1 cellular context compared by ENCODE assay signal in genomic region chr6:42879372-42880239, GRCh38.
TF ChIP-seq lines count a peak whose summit lies in the region.

Gene RPL7L1 (plus strand): TSS chr6:42879616. CDS start chr6:42879911, 295 bp downstream.

TF ChIP-seq in K562, 482 proteins besides CTCF, POLR2A, EP300 and RAD21 (continued from another document and continues in another):
- TF ChIP-seq ZBTB11 (CRISPR knock-in tag; IDR thresholded peaks at IDR 0.05) (peak in 2 of 3 experiments; percentile 56 to 89; a peak in 3 of 6 replicates), ARID3B (CRISPR knock-in tag; IDR thresholded peaks at IDR 0.05; ENCODE audit: borderline replicate concordance) (no peak), ZNF324 (CRISPR knock-in tag; IDR thresholded peaks at IDR 0.05) (no peak), GTF2E2 (tag; IDR thresholded peaks at IDR 0.05) (peak; percentile 98), ATF4 (CRISPR knock-in tag; IDR thresholded peaks at IDR 0.05) (0 out of 2 replicates have a peak, but pooled peaks have one; percentile 52), ARHGAP35 (IDR thresholded peaks at IDR 0.05; ENCODE audit: partially characterized antibody) (peak; percentile 8), ASH1L (IDR thresholded peaks at IDR 0.05; ENCODE audit: borderline replicate concordance, low read depth, partially characterized antibody) (no peak), HOXB6 (CRISPR knock-in tag; IDR thresholded peaks at IDR 0.05; ENCODE audit: borderline replicate concordance) (no peak; the same call in 1 of the 2 replicates), ERF (CRISPR knock-in tag; IDR thresholded peaks at IDR 0.05) (peak; percentile 85), TFE3 (CRISPR knock-in tag; IDR thresholded peaks at IDR 0.05) (no peak), ZNF407 (IDR thresholded peaks at IDR 0.05; ENCODE audit: low read depth) (peak; percentile 69), TFAP4 (CRISPR knock-in tag; IDR thresholded peaks at IDR 0.05; ENCODE audit: borderline replicate concordance) (peak; percentile 82), RFX1 (IDR thresholded peaks at IDR 0.05) (peak; percentile 80), SPI1 (IDR thresholded peaks at IDR 0.05; ENCODE audit: borderline replicate concordance, low read depth, low read length) (peak; percentile 61; the same call in 1 of the 2 replicates), CBX2 (IDR thresholded peaks at IDR 0.05; ENCODE audit: insufficient read depth, low read length, poor library complexity, severe bottlenecking) (no peak), CREB3L1 (IDR thresholded peaks at IDR 0.05; ENCODE audit: borderline replicate concordance, low read depth) (peak; percentile 93), ZFP91 (CRISPR knock-in tag; IDR thresholded peaks at IDR 0.05) (peak; percentile 46; the same call in 1 of the 2 replicates), NR3C1 (CRISPR knock-in tag; IDR thresholded peaks at IDR 0.05) (no peak), HIVEP1 (CRISPR knock-in tag; IDR thresholded peaks at IDR 0.05) (peak; percentile 83; the same call in 1 of the 2 replicates), ZNF699 (CRISPR knock-in tag; IDR thresholded peaks at IDR 0.05; ENCODE audit: insufficient replicate concordance) (no peak), NELFE (IDR thresholded peaks at IDR 0.05; ENCODE audit: insufficient read depth, insufficient read length) (peak; percentile 34), ELF4 (CRISPR knock-in tag; IDR thresholded peaks at IDR 0.05) (peak; percentile 22; the same call in 1 of the 2 replicates), THRB (CRISPR knock-in tag; conservative IDR thresholded peaks at IDR 0.05) (peak; percentile 83), POLR2B (IDR thresholded peaks at IDR 0.05; ENCODE audit: low read depth, partially characterized antibody) (peak; percentile 98), ELK1 (CRISPR knock-in tag; IDR thresholded peaks at IDR 0.05) (no peak), ILF3 (IDR thresholded peaks at IDR 0.05; ENCODE audit: borderline replicate concordance) (no peak), RBFOX2 (IDR thresholded peaks at IDR 0.05; ENCODE audit: low read depth, low read length) (peak; percentile 94), ZNF239 (CRISPR knock-in tag; IDR thresholded peaks at IDR 0.05) (0 out of 2 replicates have a peak, but pooled peaks have one; percentile 3), ZFP36 (IDR thresholded peaks at IDR 0.05; ENCODE audit: low read depth, low read length, partially characterized antibody) (peak; percentile 26), STAG1 (CRISPR knock-in tag; IDR thresholded peaks at IDR 0.05; ENCODE audit: borderline replicate concordance) (no peak), MIER1 (IDR thresholded peaks at IDR 0.05; ENCODE audit: low read depth) (no peak; the same call in 1 of the 2 replicates), FOSL1 (tag; conservative IDR thresholded peaks at IDR 0.05) (peak; percentile 69), NR1H2 (CRISPR knock-in tag; IDR thresholded peaks at IDR 0.05) (0 out of 2 replicates have a peak, but pooled peaks have one; percentile 50), FOXP1 (CRISPR knock-in tag; IDR thresholded peaks at IDR 0.05) (peak; percentile 93; the same call in 1 of the 2 replicates)
